1 cellular context compared by ENCODE assay signal in the genomic region with DNA sequence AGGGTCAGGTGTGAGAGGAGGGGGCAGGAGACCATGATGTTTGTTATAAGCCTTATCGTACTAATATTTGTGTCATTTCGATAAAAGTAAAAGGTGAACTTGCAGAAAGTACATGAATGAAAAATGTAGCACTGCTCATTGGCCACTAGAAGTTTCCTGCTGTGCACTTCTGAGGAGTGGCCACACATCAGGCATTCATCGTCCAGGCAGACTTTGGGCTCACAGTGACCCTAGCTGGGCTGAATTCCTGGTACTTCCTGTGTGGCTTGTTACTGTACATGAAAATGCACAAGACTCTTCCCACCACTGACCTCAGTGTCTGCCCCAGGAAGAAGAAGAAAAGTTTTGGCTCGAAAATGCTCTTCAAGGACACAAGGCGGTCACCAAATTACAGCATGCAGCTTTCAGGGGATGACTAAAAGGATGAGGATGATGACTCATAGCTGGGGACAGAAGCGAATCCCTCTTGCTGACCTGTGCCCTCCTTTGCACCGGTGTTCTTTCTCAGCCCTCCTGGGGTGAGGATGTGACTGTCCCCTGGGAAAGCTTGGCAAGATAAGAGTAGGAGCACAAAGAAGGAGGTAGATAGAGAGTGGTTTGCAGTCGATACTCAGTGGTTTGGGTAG.
TF ChIP-seq lines count a peak whose summit lies in the region.

No MANE protein-coding gene starts in this region.

TF ChIP-seq in GM23338, 12 proteins besides CTCF, POLR2A, EP300 and RAD21 (continued from another document):
- TF ChIP-seq, protein P1, sequence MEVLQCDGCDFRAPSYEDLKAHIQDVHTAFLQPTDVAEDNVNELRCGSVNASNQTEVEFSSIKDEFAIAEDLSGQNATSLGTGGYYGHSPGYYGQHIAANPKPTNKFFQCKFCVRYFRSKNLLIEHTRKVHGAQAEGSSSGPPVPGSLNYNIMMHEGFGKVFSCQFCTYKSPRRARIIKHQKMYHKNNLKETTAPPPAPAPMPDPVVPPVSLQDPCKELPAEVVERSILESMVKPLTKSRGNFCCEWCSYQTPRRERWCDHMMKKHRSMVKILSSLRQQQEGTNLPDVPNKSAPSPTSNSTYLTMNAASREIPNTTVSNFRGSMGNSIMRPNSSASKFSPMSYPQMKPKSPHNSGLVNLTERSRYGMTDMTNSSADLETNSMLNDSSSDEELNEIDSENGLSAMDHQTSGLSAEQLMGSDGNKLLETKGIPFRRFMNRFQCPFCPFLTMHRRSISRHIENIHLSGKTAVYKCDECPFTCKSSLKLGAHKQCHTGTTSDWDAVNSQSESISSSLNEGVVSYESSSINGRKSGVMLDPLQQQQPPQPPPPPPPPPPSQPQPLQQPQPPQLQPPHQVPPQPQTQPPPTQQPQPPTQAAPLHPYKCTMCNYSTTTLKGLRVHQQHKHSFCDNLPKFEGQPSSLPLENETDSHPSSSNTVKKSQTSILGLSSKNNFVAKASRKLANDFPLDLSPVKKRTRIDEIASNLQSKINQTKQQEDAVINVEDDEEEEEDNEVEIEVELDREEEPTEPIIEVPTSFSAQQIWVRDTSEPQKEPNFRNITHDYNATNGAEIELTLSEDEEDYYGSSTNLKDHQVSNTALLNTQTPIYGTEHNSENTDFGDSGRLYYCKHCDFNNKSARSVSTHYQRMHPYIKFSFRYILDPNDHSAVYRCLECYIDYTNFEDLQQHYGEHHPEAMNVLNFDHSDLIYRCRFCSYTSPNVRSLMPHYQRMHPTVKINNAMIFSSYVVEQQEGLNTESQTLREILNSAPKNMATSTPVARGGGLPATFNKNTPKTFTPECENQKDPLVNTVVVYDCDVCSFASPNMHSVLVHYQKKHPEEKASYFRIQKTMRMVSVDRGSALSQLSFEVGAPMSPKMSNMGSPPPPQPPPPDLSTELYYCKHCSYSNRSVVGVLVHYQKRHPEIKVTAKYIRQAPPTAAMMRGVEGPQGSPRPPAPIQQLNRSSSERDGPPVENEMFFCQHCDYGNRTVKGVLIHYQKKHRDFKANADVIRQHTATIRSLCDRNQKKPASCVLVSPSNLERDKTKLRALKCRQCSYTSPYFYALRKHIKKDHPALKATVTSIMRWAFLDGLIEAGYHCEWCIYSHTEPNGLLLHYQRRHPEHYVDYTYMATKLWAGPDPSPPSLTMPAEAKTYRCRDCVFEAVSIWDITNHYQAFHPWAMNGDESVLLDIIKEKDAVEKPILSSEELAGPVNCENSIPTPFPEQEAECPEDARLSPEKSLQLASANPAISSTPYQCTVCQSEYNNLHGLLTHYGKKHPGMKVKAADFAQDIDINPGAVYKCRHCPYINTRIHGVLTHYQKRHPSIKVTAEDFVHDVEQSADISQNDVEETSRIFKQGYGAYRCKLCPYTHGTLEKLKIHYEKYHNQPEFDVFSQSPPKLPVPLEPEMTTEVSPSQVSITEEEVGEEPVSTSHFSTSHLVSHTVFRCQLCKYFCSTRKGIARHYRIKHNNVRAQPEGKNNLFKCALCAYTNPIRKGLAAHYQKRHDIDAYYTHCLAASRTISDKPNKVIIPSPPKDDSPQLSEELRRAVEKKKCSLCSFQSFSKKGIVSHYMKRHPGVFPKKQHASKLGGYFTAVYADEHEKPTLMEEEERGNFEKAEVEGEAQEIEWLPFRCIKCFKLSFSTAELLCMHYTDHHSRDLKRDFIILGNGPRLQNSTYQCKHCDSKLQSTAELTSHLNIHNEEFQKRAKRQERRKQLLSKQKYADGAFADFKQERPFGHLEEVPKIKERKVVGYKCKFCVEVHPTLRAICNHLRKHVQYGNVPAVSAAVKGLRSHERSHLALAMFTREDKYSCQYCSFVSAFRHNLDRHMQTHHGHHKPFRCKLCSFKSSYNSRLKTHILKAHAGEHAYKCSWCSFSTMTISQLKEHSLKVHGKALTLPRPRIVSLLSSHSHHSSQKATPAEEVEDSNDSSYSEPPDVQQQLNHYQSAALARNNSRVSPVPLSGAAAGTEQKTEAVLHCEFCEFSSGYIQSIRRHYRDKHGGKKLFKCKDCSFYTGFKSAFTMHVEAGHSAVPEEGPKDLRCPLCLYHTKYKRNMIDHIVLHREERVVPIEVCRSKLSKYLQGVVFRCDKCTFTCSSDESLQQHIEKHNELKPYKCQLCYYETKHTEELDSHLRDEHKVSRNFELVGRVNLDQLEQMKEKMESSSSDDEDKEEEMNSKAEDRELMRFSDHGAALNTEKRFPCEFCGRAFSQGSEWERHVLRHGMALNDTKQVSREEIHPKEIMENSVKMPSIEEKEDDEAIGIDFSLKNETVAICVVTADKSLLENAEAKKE (CRISPR knock-in tag; IDR thresholded peaks at IDR 0.05) = no peak
